ENCODE assay signal across 1 cellular context in genomic region chr11:114745150-114745671, GRCh38.
TF ChIP-seq lines count a peak whose summit lies in the region.

No MANE protein-coding gene starts in this region.

TF ChIP-seq in GM23338, 12 proteins besides CTCF, POLR2A, EP300 and RAD21 (continued from another document):
- no peak for TF ChIP-seq ZNF462 (CRISPR knock-in tag; IDR thresholded peaks at IDR 0.05)
- TF ChIP-seq STAT1 (IDR thresholded peaks at IDR 0.05; ENCODE audit: unreplicated experiment) = no peak
- no peak for TF ChIP-seq ETS1 (IDR thresholded peaks at IDR 0.05)
- TF ChIP-seq JUNB (IDR thresholded peaks at IDR 0.05; ENCODE audit: unreplicated experiment) = no peak
- no peak for TF ChIP-seq NANOG (IDR thresholded peaks at IDR 0.05; ENCODE audit: borderline replicate concordance)
- TF ChIP-seq EZH2 (IDR thresholded peaks at IDR 0.05; ENCODE audit: low read depth, unreplicated experiment) = no peak
- TF ChIP-seq ZNF331 (CRISPR knock-in tag; IDR thresholded peaks at IDR 0.05; ENCODE audit: low read depth) = no peak
- no peak for TF ChIP-seq ZNF114 (CRISPR knock-in tag; IDR thresholded peaks at IDR 0.05)
- no peak for TF ChIP-seq REST (IDR thresholded peaks at IDR 0.05; ENCODE audit: unreplicated experiment)
- no peak for TF ChIP-seq CREB1 (CRISPR knock-in tag; IDR thresholded peaks at IDR 0.05; ENCODE audit: low read depth)
- TF ChIP-seq EZH2phosphoT487 (IDR thresholded peaks at IDR 0.05; ENCODE audit: unreplicated experiment) = no peak
